ENCODE assay signal across 26 cellular contexts in genomic region chr4:889516-889915, GRCh38.
"Had no signal": no experiment of that assay in that cellular context is flagged by ENCODE, and none has a peak within 500 bp of the region (broad histone marks: within the 10 kb centered on the region; RNA-seq: fewer than 3 reads in every experiment).

No MANE protein-coding gene starts in this region.

- H3K9me3 ChIP-seq: stomach, suprapubic skin, testis, thoracic aorta, thyroid gland, tibial artery, tibial nerve, transverse colon, upper lobe of left lung, upper lobe of right lung, uterus, vagina had no signal

- ATAC-seq: stimulated activated effector memory CD8-positive, alpha-beta T cell treated with anti-CD3 and anti-CD28 coated beads, Interleukin-12 subunit alpha, Interleukin-12 subunit beta, amount 100 ng/mL, for 72 hours; stimulated activated memory B cell treated with anti-CD40 and anti-IgM and Interleukin-4, amounts not matched to agents 10 μg/mL and 1 μg/mL and 100 μg/mL, for 72 hours; stimulated activated naive B cell treated with anti-CD40 and anti-IgM and Interleukin-4, amounts not matched to agents 10 μg/mL and 1 μg/mL and 100 μg/mL, for 72 hours; stimulated activated naive CD8-positive, alpha-beta T cell treated with anti-CD3 and anti-CD28 coated beads, Interleukin-15, amount 100 ng/mL, for 72 hours; stimulated activated naive CD8-positive, alpha-beta T cell treated with anti-CD3 and anti-CD28 coated beads, Interleukin-15, Interleukin-2, amounts not matched to agents 100 U/mL and 50 U/mL, for 24 hours; upper lobe of right lung had no signal

- H3K4me3 ChIP-seq: stomach, suprapubic skin, testis, thoracic aorta, thyroid gland, tibial artery, tibial nerve, transverse colon, upper lobe of left lung, upper lobe of right lung, uterus, vagina had no signal

- DNase-seq: stimulated activated CD4-positive, alpha-beta T cell treated with anti-CD3 and anti-CD28 coated beads, Interleukin-2, amount 100 ng/mL, for 48 hours; stimulated activated CD4-positive, alpha-beta T cell treated with anti-CD3 and anti-CD28 coated beads, Interleukin-4, amount 100 ng/mL, for 1 hour; stimulated activated CD4-positive, alpha-beta T cell treated with anti-CD3 and anti-CD28 coated beads, Interleukin-4, amount 100 ng/mL, for 24 hours; stimulated activated CD4-positive, alpha-beta T cell treated with anti-CD3 and anti-CD28 coated beads, Interleukin-4, amount 100 ng/mL, for 4 hours; stimulated activated CD8-positive, alpha-beta memory T cell treated with anti-CD3 and anti-CD28 coated beads, Interleukin-4, amount 100 ng/mL, for 48 hours; stimulated activated naive B cell treated with anti-CD40 and anti-IgM and Interleukin-4, amounts not matched to agents 10 μg/mL and 1 μg/mL and 100 μg/mL, for 72 hours; stimulated activated naive CD4-positive, alpha-beta T cell; stimulated activated naive CD4-positive, alpha-beta T cell treated with Interleukin-2 at 50 U/mL for 16 hours; stimulated activated naive CD8-positive, alpha-beta T cell treated with anti-CD3 and anti-CD28 coated beads, Interleukin-15, amount 100 ng/mL, for 72 hours; stimulated activated naive CD8-positive, alpha-beta T cell treated with anti-CD3 and anti-CD28 coated beads, Interleukin-15, Interleukin-2, amounts not matched to agents 100 U/mL and 50 U/mL, for 24 hours; stomach; substantia nigra; testis; thyroid gland; tibial artery; transverse colon; trophoblast cell; upper lobe of right lung; uterus had no signal

- H3K4me1 ChIP-seq: stomach, suprapubic skin, testis, thyroid gland, tibial artery, tibial nerve, transverse colon, upper lobe of left lung, upper lobe of right lung, uterus, vagina had no signal

- H3K36me3 ChIP-seq: uterus had no signal

- H3K27ac ChIP-seq: stomach, suprapubic skin, testis, thoracic aorta, thyroid gland, tibial artery, tibial nerve, transverse colon, upper lobe of left lung, upper lobe of right lung, uterus, vagina had no signal

- H3K27me3 ChIP-seq: stomach, suprapubic skin, testis, thyroid gland, tibial artery, tibial nerve, transverse colon, upper lobe of left lung, upper lobe of right lung, uterus, vagina had no signal
